8 cellular contexts compared by ENCODE assay signal in genomic region chr11:34438529-34439507, GRCh38. TPM values are rescaled to one million over a fixed set of nuclear protein-coding genes. Genes with fewer than 3 reads are reported as not detected.
DNase-seq lines count a peak whose midpoint lies in the region; ATAC-seq and TF ChIP-seq lines count a peak whose summit lies in the region.

TSS of gene CAT (plus strand) at chr11:34438934. CDS start at chr11:34439014, 80 bp downstream.

- H3K9me3 ChIP-seq in adrenal gland (replicated peaks in 1 of 3): no peaks in the 10 kb centered on the region
- no peaks in the 10 kb centered on the region for H3K9me3 ChIP-seq in heart right ventricle

- H3K27ac ChIP-seq in adrenal gland: peak within 1 kb of the TSS; percentile 88 to 99 (median 90)
- H3K27ac ChIP-seq in heart right ventricle: peak within 1 kb of the TSS; percentile 76 to 97 (median 92)

- no peak for TF ChIP-seq CTCF in GM13976 (IDR thresholded peaks at IDR 0.05; ENCODE audit: borderline replicate concordance, control extremely low read depth, extremely low read depth, insufficient read depth, missing control alignments)
- no peak for TF ChIP-seq CTCF in adrenal gland (IDR thresholded peaks at IDR 0.05)
- no peak for TF ChIP-seq CTCF in heart right ventricle (IDR thresholded peaks at IDR 0.05)

- DNase-seq in GM13976 (ENCODE audit: low spot score) (peak; percentile 97), NCI-H146 (lab: John Stamatoyannopoulos, UW) (peak; percentile 98), adrenal gland (peak; percentile 97 to 99 (median 99)), heart right ventricle (peak; percentile 98), renal cortical epithelial cell (ENCODE audit: low read depth) (peak; percentile 94), ecto neural progenitor cell (ENCODE audit: low spot score) (no peak)

- no peaks in the 10 kb centered on the region for H3K27me3 ChIP-seq in adrenal gland
- no peaks in the 10 kb centered on the region for H3K27me3 ChIP-seq in heart right ventricle

- 0 to 11% (median 1%) methylated on average over 22 to 62 of the region's 62 CpGs for WGBS in adrenal gland, 4 donors
- 0 to 1% methylated on average over 62 of the region's 62 CpGs for WGBS in heart right ventricle, 2 donors

- TF ChIP-seq POLR2A in adrenal gland (IDR thresholded peaks at IDR 0.05): peak; percentile 64 to 95

- ATAC-seq in HG02870 (IDR thresholded peaks at IDR 0.05; ENCODE audit: unreplicated experiment) (peak; percentile 97), heart right ventricle (peak; percentile 98 to 100 (median 99))

- peaks cover 23 to 38% of the 10 kb centered on the region in 2 donors for H3K4me1 ChIP-seq in adrenal gland (replicated peaks in 1 of 2)
- peaks cover 7 to 51% (median 44%) of the 10 kb centered on the region in 9 donors for H3K4me1 ChIP-seq in heart right ventricle

- in situ Hi-C loops in GM13976 (cut with MboI; ENCODE audit: low sequenced_read_pairs, unreplicated experiment): no loop called here

- H3K4me3 ChIP-seq in adrenal gland: peak within 1 kb of the TSS; percentile 76 to 99 (median 91)
- peak within 1 kb of the TSS; percentile 58 to 97 (median 79) for H3K4me3 ChIP-seq in heart right ventricle

- H3K36me3 ChIP-seq in adrenal gland (replicated peaks in 1 of 2): no peaks in the 10 kb centered on the region
- H3K36me3 ChIP-seq in heart right ventricle: peaks cover 0 to 11% (median 0%) of the 10 kb centered on the region in 9 donors

- intact Hi-C loops in T-helper 1 cell treated with Interleukin-12 subunit alpha and Interleukin-12 subunit beta and Interleukin-4 antibody, amounts not matched to agents 30 ng/mL and 1 ng/mL, for 36 hours (cut with micrococcal nuclease): loop anchor here (1.0 to 10.0 kb wide), 20 partner anchors 29 to 1856 kb away; partner anchors contain the start of genes ABTB2, APIP, C11orf91 and CAPRIN1
- intact Hi-C loops in adrenal gland (cut with DNase I) (no loop called here), heart right ventricle (cut with DNase I) (loop anchor here in 2 of 10 donors (1.0 to 5.0 kb wide), 2 partner anchors 388 to 1498 kb away; partner anchors contain the start of gene CAPRIN1 (in 1 of the 2))

RNA-seq across cellular contexts. Expression of gene CAT, which starts in this region (rescaled TPM):
- 29.1 and 31.2 TPM in 2 replicates for total RNA-seq in T-helper 1 cell treated with Interleukin-12 subunit alpha and Interleukin-12 subunit beta and Interleukin-4 antibody, amounts not matched to agents 30 ng/mL and 1 ng/mL, for 36 hours
- 100 to 1,000 TPM; 158 to 288 (median 227) TPM for total RNA-seq in adrenal gland
- polyA plus RNA-seq in adrenal gland: 100 to 1,000 TPM in 1 of 3 donors, 10 to 100 TPM in 2; 45.8 to 302 (median 55.2) TPM
- 100 to 1,000 TPM in 4 of 10 donors, 10 to 100 TPM in 6; 45.5 to 134 (median 87.1) TPM for total RNA-seq in heart right ventricle
- polyA plus RNA-seq in heart right ventricle: 10 to 100 TPM; 42.0 to 73.9 TPM
- 93.1 and 343 TPM in 2 replicates for total RNA-seq in renal cortical epithelial cell
